ENCODE assay signal across 8 cellular contexts in the genomic region with DNA sequence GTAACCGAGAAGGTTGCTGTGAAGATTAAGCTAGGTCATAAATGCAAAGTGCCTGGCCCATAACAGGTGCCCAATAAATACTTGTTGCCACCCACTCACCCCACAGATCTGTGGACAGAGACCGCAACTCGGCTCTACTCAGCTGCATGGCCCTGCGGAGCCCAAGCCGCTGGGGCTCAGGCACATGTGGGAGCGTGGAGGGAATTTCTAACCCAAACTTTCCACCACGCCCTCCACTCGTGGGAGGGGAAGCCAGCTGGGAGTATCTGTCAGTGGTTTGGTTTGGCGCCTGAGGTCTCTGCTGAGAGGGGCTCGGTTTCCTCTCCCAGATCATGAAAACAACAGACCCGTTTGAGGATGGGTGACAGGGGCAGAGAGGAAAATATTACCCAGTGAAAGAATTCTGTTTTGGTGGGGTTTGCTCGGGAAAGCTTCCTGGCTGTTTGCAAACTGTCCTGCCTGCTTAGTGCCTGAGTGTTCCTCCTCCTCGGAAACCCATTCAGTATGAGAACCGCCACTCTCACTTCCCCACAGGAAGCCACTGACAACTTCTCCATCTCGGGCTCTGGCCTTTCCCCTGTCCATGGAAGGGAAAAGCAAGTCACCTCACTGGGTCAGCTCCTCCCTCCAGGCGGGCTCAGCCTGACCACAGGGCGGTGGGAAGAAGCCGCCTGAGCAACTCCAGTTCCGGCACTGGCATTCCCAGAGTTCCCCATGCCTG.
DNase-seq lines count a peak whose midpoint lies in the region; ATAC-seq and TF ChIP-seq lines count a peak whose summit lies in the region.

No MANE protein-coding gene starts in this region.

- no peaks in the 10 kb centered on the region for H3K4me1 ChIP-seq in breast epithelium

- ATAC-seq in GM19025 (IDR thresholded peaks at IDR 0.05; ENCODE audit: low read depth, unreplicated experiment): peak; percentile 92
- ATAC-seq in HG03159 (IDR thresholded peaks at IDR 0.05; ENCODE audit: unreplicated experiment): peak; percentile 81
- ATAC-seq in activated CD4-positive, CD25-positive, alpha-beta regulatory T cell treated with anti-CD3 and anti-CD28 coated beads, Interleukin-2, amount 50 U/mL, for 24 hours: peak; percentile 64 to 72
- ATAC-seq in sciatic nerve: peak; percentile 82

- H3K27ac ChIP-seq in breast epithelium: peak overlapping the region in 1 of 2 donors; percentile 67

- TF ChIP-seq CTCF in breast epithelium (IDR thresholded peaks at IDR 0.05): no peak

- H3K27me3 ChIP-seq in breast epithelium: no peaks in the 10 kb centered on the region

- TF ChIP-seq POLR2A in breast epithelium (IDR thresholded peaks at IDR 0.05): no peak

- H3K4me3 ChIP-seq in breast epithelium: peak overlapping the region in 1 of 3 donors; percentile 39

- DNase-seq in effector CD4-positive, alpha-beta T cell: peak; percentile 27
- peak; percentile 70 for DNase-seq in sciatic nerve (ENCODE audit: low spot score)
- DNase-seq in breast epithelium (ENCODE audit: low spot score in 2 of 2): no peak
- DNase-seq in cerebellum (ENCODE audit: low spot score): no peak
- DNase-seq in NCI-H524 treated with DMSO at 0.1 percent for 48 hours (lab: John Stamatoyannopoulos, UW): no peak

- H3K36me3 ChIP-seq in breast epithelium: no peaks in the 10 kb centered on the region

- H3K9me3 ChIP-seq in breast epithelium: no peaks in the 10 kb centered on the region

- intact Hi-C loops in sciatic nerve (cut with DNase I) (no loop called here), breast epithelium (cut with DNase I; ENCODE audit: low total_unique reads) (no loop called here)

Comparison
In these comparisons a context has a peak if more than half of its experiments do, and no peak if none do; other contexts are left out.
1. DNase-seq: peak in effector CD4-positive, alpha-beta T cell (single experiment) and sciatic nerve (single experiment); none in breast epithelium (0 of 2), cerebellum (single experiment) and NCI-H524 treated with DMSO at 0.1 percent for 48 hours (single experiment).
2. Peak in every context shown above with its lines, with median percentiles within 50 percentile points of each other: ATAC-seq.